9 cellular contexts compared by ENCODE assay signal in the genomic region with DNA sequence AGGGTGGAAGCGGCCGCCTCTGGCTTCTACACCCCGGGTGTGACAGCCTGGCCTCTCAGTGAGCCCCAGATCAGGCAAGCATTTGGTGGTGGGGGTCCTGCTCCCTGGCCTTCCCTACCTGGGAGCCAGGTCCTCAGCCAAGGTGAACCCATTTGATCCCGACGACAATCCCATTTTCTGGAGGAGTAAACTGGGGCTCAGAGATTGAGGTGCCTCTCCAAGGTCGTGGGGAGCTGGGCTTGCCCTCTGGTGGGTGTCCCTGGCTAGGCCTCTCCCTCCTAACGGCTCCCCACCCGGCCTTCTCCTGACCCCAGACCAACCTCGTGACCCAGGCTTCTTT. TPM values are rescaled to one million over a fixed set of nuclear protein-coding genes. Genes with fewer than 3 reads are reported as not detected.
DNase-seq lines count a peak whose midpoint lies in the region; ATAC-seq, FAIRE-seq and TF ChIP-seq lines count a peak whose summit lies in the region.
"Had no signal": no experiment of that assay in that cellular context is flagged by ENCODE, and none has a peak within 500 bp of the region (broad histone marks: within the 10 kb centered on the region; RNA-seq: fewer than 3 reads in every experiment).

No MANE protein-coding gene starts in this region.

- H3K4me1 Mint-ChIP-seq in CD4-positive, alpha-beta T cell (ENCODE audit: low read depth), result no peaks in the 10 kb centered on the region
- peaks cover 6% of the 10 kb centered on the region for H3K4me1 Mint-ChIP-seq in type B pancreatic cell (ENCODE audit: unreplicated experiment)

- peaks cover 4% of the 10 kb centered on the region for H3K27me3 ChIP-seq in CD4-positive, alpha-beta T cell (ENCODE audit: control insufficient read depth, insufficient read depth, low read length)
- H3K27me3 ChIP-seq in IMR-90 (ENCODE audit: control insufficient read depth, insufficient read depth, low read length) (peaks cover 37% of the 10 kb centered on the region), H1 (replicated peaks in 1 of 4; ENCODE audit: control insufficient read depth in 3 of 4, extremely low read depth in 1 of 4, insufficient read depth in 3 of 4, low read length in 3 of 4) (peaks cover 0 to 12% (median 6%) of the 10 kb centered on the region in 4 experiments; a peak in 4 of 7 replicates), ovary (no peaks in the 10 kb centered on the region)

- H3K27ac ChIP-seq in CD4-positive, alpha-beta T cell (ENCODE audit: low read depth, low read length), result no peak overlapping the region
- H3K27ac ChIP-seq in IMR-90 (ENCODE audit: insufficient read depth, low read length) (no peak overlapping the region), H1 (ENCODE audit: low read depth, low read length) (no peak overlapping the region), ovary (no peak overlapping the region)
- H3K27ac ChIP-seq: epithelial cell of prostate had no signal

- H3K4ac ChIP-seq in IMR-90 (ENCODE audit: low read depth, low read length), result no peak overlapping the region
- no peak overlapping the region for H3K4ac ChIP-seq in H1 (replicated peaks; ENCODE audit: insufficient read length, low read depth, low read length)

- H2AFZ ChIP-seq in IMR-90 (replicated peaks; ENCODE audit: low read length, poor library complexity), result peak overlapping the region; percentile 74
- no peak overlapping the region; the same call in 1 of the 2 replicates for H2AFZ ChIP-seq in H1 (ENCODE audit: low read length)

- no peak for FAIRE-seq in H1 (lab: Jason Lieb, UNC)

- TF ChIP-seq POLR2A in IMR-90 (IDR thresholded peaks at IDR 0.05; ENCODE audit: low read depth, low read length) (no peak), H1 (IDR thresholded peaks at IDR 0.05; ENCODE audit: control extremely low read depth in 1 of 2, low read depth in 2 of 2, low read length in 2 of 2) (no peak), ovary (IDR thresholded peaks at IDR 0.05) (no peak)

- peaks cover 15% of the 10 kb centered on the region for H3K27me3 Mint-ChIP-seq in CD4-positive, alpha-beta T cell
- peaks cover 3% of the 10 kb centered on the region for H3K27me3 Mint-ChIP-seq in type B pancreatic cell

- H2BK120ac ChIP-seq in IMR-90 (ENCODE audit: low read depth, low read length) (no peak overlapping the region), H1 (replicated peaks; ENCODE audit: low read depth, low read length) (no peak overlapping the region)

- H3K14ac ChIP-seq in IMR-90 (replicated peaks; ENCODE audit: low read depth, low read length) (no peak overlapping the region), H1 (ENCODE audit: insufficient read length) (no peak overlapping the region)

- H4K8ac ChIP-seq in IMR-90 (ENCODE audit: low read depth in 2 of 2, low read length in 2 of 2), result peak overlapping the region in 1 of 2 experiments; percentile 35; a peak in 1 of 4 replicates
- peak overlapping the region; percentile 94 for H4K8ac ChIP-seq in H1 (ENCODE audit: extremely low read depth, insufficient read depth, low read length)

- POLR2A ChIA-PET in CD4-positive, alpha-beta T cell (lab: Charles Lee), result no interaction called here
- POLR2A ChIA-PET in IMR-90 (lab: Charles Lee; ENCODE audit: unreplicated experiment) (no interaction called here), H1 (lab: Charles Lee; ENCODE audit: partially characterized antibody) (no interaction called here)

- H4K91ac ChIP-seq in IMR-90 (ENCODE audit: insufficient read depth, low read depth, low read length), result no peak overlapping the region
- H4K91ac ChIP-seq in H1 (replicated peaks; ENCODE audit: insufficient read length, low read length), result no peak overlapping the region

- no TSS peak for BruUV-seq in IMR-90 (replicated peaks; lab: Mats Ljungman, UMichigan)

- no peak overlapping the region for H3K18ac ChIP-seq in IMR-90 (ENCODE audit: low read depth, low read length)
- H3K18ac ChIP-seq in H1 (ENCODE audit: extremely low read depth, low read length), result peak overlapping the region; percentile 68; the same call in 1 of the 2 replicates

- H2AK9ac ChIP-seq in IMR-90 (replicated peaks; ENCODE audit: low read depth, low read length, poor library complexity), result peak overlapping the region; percentile 72

- H3K56ac ChIP-seq in IMR-90 (ENCODE audit: extremely low read depth, insufficient read depth, low read length), result no peak overlapping the region
- H3K56ac ChIP-seq in H1 (replicated peaks; ENCODE audit: insufficient read length, low read depth, low read length), result no peak overlapping the region

- WGBS in IMR-90 (ENCODE audit: extremely low coverage in 2 of 2, insufficient read length in 1 of 2), 2 experiments, result 41% methylated on average over 3 of the region's 9 CpGs; no CpG with 5 or more reads in 1 of the 2 experiments
- 88% methylated on average over 7 of the region's 9 CpGs; no CpG with 5 or more reads in 1 of the 2 experiments for WGBS in H1 (ENCODE audit: extremely low coverage in 1 of 2, insufficient coverage in 1 of 2, insufficient read length in 1 of 2, insufficient replicate concordance in 2 of 2, low coverage in 1 of 2, low lambda C conversion rate in 2 of 2, missing lambda C conversion rate in 1 of 2), 2 experiments
- whole genome bisulfite sequencing in ovary, 3 donors, result 52 to 74% (median 59%) methylated on average over 8 to 9 of the region's 9 CpGs

- H3K23ac ChIP-seq in IMR-90 (ENCODE audit: low read depth, low read length) (no peak overlapping the region), H1 (ENCODE audit: insufficient read length) (no peak overlapping the region)

- H3K4me3 Mint-ChIP-seq in CD4-positive, alpha-beta T cell, result no peak overlapping the region
- no peak overlapping the region for H3K4me3 Mint-ChIP-seq in type B pancreatic cell

- no peaks in the 10 kb centered on the region for H3K9me1 ChIP-seq in IMR-90 (ENCODE audit: insufficient read depth, low read length)

- H2AK5ac ChIP-seq in IMR-90 (ENCODE audit: low read depth, low read length), result no peak overlapping the region
- H2AK5ac ChIP-seq in H1 (ENCODE audit: low read depth, low read length), result no peak overlapping the region

- H3K79me1 ChIP-seq in IMR-90 (ENCODE audit: low read depth in 1 of 2, low read length in 2 of 2), result no peaks in the 10 kb centered on the region
- H3K79me1 ChIP-seq in H1 (ENCODE audit: low read depth, low read length), result no peaks in the 10 kb centered on the region

- H3K9ac ChIP-seq in IMR-90 (ENCODE audit: low read depth, low read length), result no peak overlapping the region
- H3K9ac ChIP-seq in H1 (replicated peaks in 1 of 4; ENCODE audit: extremely low read depth in 1 of 4, low read depth in 3 of 4, low read length in 3 of 4), result no peak overlapping the region

- ATAC-seq in CD4-positive, alpha-beta T cell (ENCODE audit: poor library complexity), result no peak
- no peak for ATAC-seq in IMR-90 (ENCODE audit: low read depth)
- ATAC-seq in HG02852 (IDR thresholded peaks at IDR 0.05; ENCODE audit: unreplicated experiment), result no peak
- no peak for ATAC-seq in HG03135 (IDR thresholded peaks at IDR 0.05; ENCODE audit: unreplicated experiment)

- in situ Hi-C loops in IMR-90 (cut with MboI; ENCODE audit: low sequenced_read_pairs), result no loop called here

- H4K5ac ChIP-seq in IMR-90 (ENCODE audit: low read depth, low read length) (no peak overlapping the region; the same call in 1 of the 2 replicates), H1 (ENCODE audit: insufficient read length, low read depth, low read length) (no peak overlapping the region)

- H2BK15ac ChIP-seq in IMR-90 (ENCODE audit: low read depth, low read length) (no peak overlapping the region), H1 (ENCODE audit: low read length) (no peak overlapping the region)

- no peaks in the 10 kb centered on the region for H3K36me3 ChIP-seq in IMR-90 (ENCODE audit: control insufficient read depth, insufficient read depth, low read length)
- no peaks in the 10 kb centered on the region for H3K36me3 ChIP-seq in H1 (ENCODE audit: control insufficient read depth in 2 of 4, insufficient read depth in 4 of 4, low read length in 3 of 4)
- no peaks in the 10 kb centered on the region for H3K36me3 ChIP-seq in ovary

- H2BK5ac ChIP-seq in IMR-90 (ENCODE audit: low read depth, low read length, poor library complexity, severe bottlenecking) (no peak overlapping the region), H1 (ENCODE audit: low read depth, low read length) (no peak overlapping the region; the same call in 1 of the 2 replicates)

- intact Hi-C loops in CD4-positive, alpha-beta T cell (cut with DNase I, micrococcal nuclease), result loop anchor here (1.0 to 2.0 kb wide), 3 partner anchors 17 to 399 kb away; no protein-coding TSS in a partner anchor
- intact Hi-C loops in IMR-90 (cut with micrococcal nuclease), result no loop called here
- intact Hi-C loops in ovary (cut with DNase I), result no loop called here

- H2BK12ac ChIP-seq in H1 (ENCODE audit: low read depth, low read length), result no peak overlapping the region

- peak overlapping the region; percentile 56; the same call in 1 of the 2 replicates for H3K4me2 ChIP-seq in IMR-90 (ENCODE audit: low read depth, low read length)
- peak overlapping the region; percentile 69 to 82 for H3K4me2 ChIP-seq in H1 (ENCODE audit: insufficient read depth in 1 of 2, low read depth in 2 of 2, low read length in 2 of 2)

- TF ChIP-seq RAD21 in IMR-90 (IDR thresholded peaks at IDR 0.05; ENCODE audit: low read length) (no peak), H1 (IDR thresholded peaks at IDR 0.05 in 1 of 2, conservative IDR thresholded peaks at IDR 0.05 in 1 of 2; ENCODE audit: low read depth in 2 of 2, low read length in 2 of 2) (no peak)

- peak; percentile 29 for TF ChIP-seq CTCF in CD4-positive, alpha-beta T cell (IDR thresholded peaks at IDR 0.05)
- no peak for TF ChIP-seq CTCF in IMR-90 (conservative IDR thresholded peaks at IDR 0.05; ENCODE audit: low read depth, low read length)
- TF ChIP-seq CTCF in H1 (IDR thresholded peaks at IDR 0.05; ENCODE audit: control extremely low read depth in 1 of 3, insufficient read depth in 1 of 3, low read depth in 1 of 3, low read length in 3 of 3), result no peak
- TF ChIP-seq CTCF in ovary (IDR thresholded peaks at IDR 0.05), result no peak
- no peak for TF ChIP-seq CTCF in type B pancreatic cell (conservative IDR thresholded peaks at IDR 0.05)

- H3K79me2 ChIP-seq in H1 (ENCODE audit: control insufficient read depth in 1 of 2, insufficient read depth in 2 of 2, low read length in 2 of 2), result no peaks in the 10 kb centered on the region

- dilution Hi-C loops in IMR-90 (cut with HindIII; ENCODE audit: low sequenced_read_pairs, unreplicated experiment), result no loop called here

- peaks cover 4% of the 10 kb centered on the region; the same call in 1 of the 2 replicates for H3K23me2 ChIP-seq in H1 (ENCODE audit: low read depth, low read length)

- H3K4me1 ChIP-seq in IMR-90 (ENCODE audit: control insufficient read depth, insufficient read depth, low read length) (peaks cover 11% of the 10 kb centered on the region), H1 (replicated peaks in 1 of 4; ENCODE audit: control insufficient read depth in 3 of 4, insufficient read depth in 4 of 4, low read length in 3 of 4) (peaks cover 2 to 17% (median 5%) of the 10 kb centered on the region in 4 experiments; a peak in 6 of 7 replicates), ovary (ENCODE audit: insufficient read depth) (peaks cover 10% of the 10 kb centered on the region)

- no peaks in the 10 kb centered on the region for H3K9me3 ChIP-seq in CD4-positive, alpha-beta T cell (ENCODE audit: control insufficient read depth, low read length)
- H3K9me3 ChIP-seq in IMR-90 (ENCODE audit: control insufficient read depth, insufficient read depth, low read length) (no peaks in the 10 kb centered on the region; the same call in 1 of the 2 replicates), H1 (ENCODE audit: insufficient read depth in 2 of 2, low read depth in 1 of 2, low read length in 1 of 2) (no peaks in the 10 kb centered on the region), ovary (no peaks in the 10 kb centered on the region)

- H3K36me3 Mint-ChIP-seq in CD4-positive, alpha-beta T cell (ENCODE audit: low read depth), result no peaks in the 10 kb centered on the region
- no peaks in the 10 kb centered on the region for H3K36me3 Mint-ChIP-seq in type B pancreatic cell

- no peak for DNase-seq in CD4-positive, alpha-beta T cell
- DNase-seq in IMR-90 (no peak), H1 (ENCODE audit: low read depth in 1 of 2, low spot score in 2 of 2) (no peak), ovary (no peak), inferior parietal cortex (ENCODE audit: extremely low spot score) (no peak), type B pancreatic cell (ENCODE audit: extremely low spot score, unreplicated experiment) (no peak)

- H3K27ac Mint-ChIP-seq in CD4-positive, alpha-beta T cell, result no peak overlapping the region
- H3K27ac Mint-ChIP-seq in type B pancreatic cell, result no peak overlapping the region

- no peaks in the 10 kb centered on the region for H3K9me3 Mint-ChIP-seq in CD4-positive, alpha-beta T cell
- H3K9me3 Mint-ChIP-seq in type B pancreatic cell, result no peaks in the 10 kb centered on the region

- no peak for TF ChIP-seq EP300 in H1 (IDR thresholded peaks at IDR 0.05; ENCODE audit: borderline replicate concordance in 1 of 2, low read depth in 2 of 2, low read length in 2 of 2)
- no peak for TF ChIP-seq EP300 in ovary (IDR thresholded peaks at IDR 0.05)

- CTCF ChIA-PET in CD4-positive, alpha-beta T cell (lab: Charles Lee), result interaction anchor here (2.6 kb wide), 1 partner anchor 13 kb away, joined by 8 read pairs; no protein-coding TSS in a partner anchor
- CTCF ChIA-PET in IMR-90 (lab: Yijun Ruan, JAX) (no interaction called here), H1 (lab: Charles Lee; ENCODE audit: partially characterized antibody) (interaction anchor here (0.5 to 3.2 kb wide), 8 partner anchors 8 to 544 kb away, joined by 3 to 16 read pairs (median 4); no protein-coding TSS in a partner anchor)

- H2BK20ac ChIP-seq in IMR-90 (ENCODE audit: low read depth, low read length) (no peak overlapping the region), H1 (ENCODE audit: low read length) (no peak overlapping the region)

- H4K20me1 ChIP-seq in IMR-90 (ENCODE audit: insufficient read depth, low read length) (no peaks in the 10 kb centered on the region; the same call in 1 of the 2 replicates), H1 (replicated peaks in 1 of 2; ENCODE audit: control insufficient read depth in 1 of 2, insufficient read depth in 2 of 2, low read length in 2 of 2) (peaks cover 0 to 1% of the 10 kb centered on the region in 2 experiments)

- H3K4me3 ChIP-seq in IMR-90 (ENCODE audit: insufficient read depth, low read depth, low read length) (peak overlapping the region; percentile 30; the same call in 1 of the 2 replicates), H1 (ENCODE audit: extremely low read depth in 1 of 4, insufficient read depth in 2 of 4, low read depth in 3 of 4, low read length in 4 of 4) (peak overlapping the region in 2 of 4 experiments; percentile 18 to 59; a peak in 5 of 8 replicates), ovary (peak overlapping the region; percentile 39)

RNA-seq across cellular contexts. Expression of a gene that starts 2.7 kb away (rescaled TPM):
- total RNA-seq in CD4-positive, alpha-beta T cell, result not detected
- total RNA-seq in IMR-90 (2012; rRNA removed), result not detected in 2 replicates
- not detected in 2 replicates for polyA plus RNA-seq in IMR-90 (2012; rRNA removed)
- polyA plus RNA-seq in IMR-90 (2012; cell fraction: cytosol; rRNA removed), result 0.14 TPM in 1 of 2 replicates, not detected in the other
- polyA plus RNA-seq in IMR-90 (2012; cell fraction: nucleus; rRNA removed; ENCODE audit: low replicate concordance), result 0.72 and 0.85 TPM in 2 replicates
- total RNA-seq in H1 (2021; fragmentation: NEBNext Ultra II Directional; extraction: Animal tissue kit (Norgen Biotek cat#: 25700)), result 0.45 TPM in 1 of 2 replicates, not detected in the other
- polyA plus RNA-seq in H1 (2011; rRNA removed), result 0.24 and 0.57 TPM in 2 replicates
- 0.72 TPM for polyA plus RNA-seq in H1 (2011; cell fraction: cytosol; rRNA removed)
- 1.8 TPM for polyA plus RNA-seq in H1 (2011; cell fraction: nucleus; rRNA removed)
- polyA plus RNA-seq in H1 (2012, experiment 1 of 2), result 0.53 to 0.60 TPM in 2 of 4 replicates, not detected in the others
- polyA plus RNA-seq in H1 (2012, experiment 2 of 2), result 0.47 TPM
- 0.20 TPM for polyA plus RNA-seq in H1 (2013, experiment 1 of 2)
- polyA plus RNA-seq in H1 (2013, experiment 2 of 2), result 0.13 TPM
- 0.13 TPM in 1 of 2 replicates, not detected in the other for polyA minus RNA-seq in H1 (2011; rRNA and poly(A)+ RNA removed)
- polyA minus RNA-seq in H1 (2011; cell fraction: cytosol; rRNA and poly(A)+ RNA removed), result not detected
- 0.60 TPM for polyA minus RNA-seq in H1 (2011; cell fraction: nucleus; rRNA and poly(A)+ RNA removed)
- total RNA-seq in ovary, result 1 to 10 TPM in 3 of 7 donors, under 1 TPM in 2, not detected in 2; 0.33 to 1.2 (median 1.1) TPM
- under 1 TPM in 1 of 2 donors, not detected in 1; 0.62 TPM for polyA plus RNA-seq in ovary
- 4.0 and 4.1 TPM in 2 replicates for total RNA-seq in type B pancreatic cell (ENCODE audit: low replicate concordance)

RNA-seq across cellular contexts. Expression of a gene that starts 7.8 kb away (rescaled TPM):
- not detected for total RNA-seq in CD4-positive, alpha-beta T cell
- total RNA-seq in IMR-90 (2012; rRNA removed) (not detected in 2 replicates), ovary (under 1 TPM in 1 of 7 donors, not detected in 6; 0.47 TPM), type B pancreatic cell (ENCODE audit: low replicate concordance) (not detected in 2 replicates)
- polyA plus RNA-seq in IMR-90 (2012; rRNA removed) (not detected in 2 replicates), H1 (2011; rRNA removed) (0.16 TPM in 1 of 2 replicates, not detected in the other), ovary (not detected)
- 0.18 TPM in 1 of 2 replicates, not detected in the other for polyA plus RNA-seq in IMR-90 (2012; cell fraction: cytosol; rRNA removed)
- polyA plus RNA-seq in IMR-90 (2012; cell fraction: nucleus; rRNA removed; ENCODE audit: low replicate concordance), result not detected in 2 replicates
- not detected in 2 replicates for total RNA-seq in H1 (2021; fragmentation: NEBNext Ultra II Directional; extraction: Animal tissue kit (Norgen Biotek cat#: 25700))
- polyA plus RNA-seq in H1 (2011; cell fraction: cytosol; rRNA removed), result not detected
- not detected for polyA plus RNA-seq in H1 (2011; cell fraction: nucleus; rRNA removed)
- not detected in 4 replicates for polyA plus RNA-seq in H1 (2012, experiment 1 of 2)
- polyA plus RNA-seq in H1 (2012, experiment 2 of 2), result not detected
- polyA plus RNA-seq in H1 (2013, experiment 1 of 2), result not detected
- polyA plus RNA-seq in H1 (2013, experiment 2 of 2), result not detected
- not detected in 2 replicates for polyA minus RNA-seq in H1 (2011; rRNA and poly(A)+ RNA removed)
- polyA minus RNA-seq in H1 (2011; cell fraction: cytosol; rRNA and poly(A)+ RNA removed), result not detected
- polyA minus RNA-seq in H1 (2011; cell fraction: nucleus; rRNA and poly(A)+ RNA removed), result not detected

RNA-seq across cellular contexts. Expression of a gene that starts 31.4 kb away (rescaled TPM):
- total RNA-seq in CD4-positive, alpha-beta T cell, result 1 to 10 TPM; 4.4 to 6.1 TPM
- total RNA-seq in IMR-90 (2012; rRNA removed) (5.0 and 6.3 TPM in 2 replicates), ovary (100 to 1,000 TPM in 1 of 7 donors, 10 to 100 TPM in 4, 1 to 10 TPM in 2; 7.1 to 258 (median 28.1) TPM), type B pancreatic cell (ENCODE audit: low replicate concordance) (21.5 and 28.5 TPM in 2 replicates)
- polyA plus RNA-seq in IMR-90 (2012; rRNA removed) (9.6 and 9.9 TPM in 2 replicates), H1 (2011; rRNA removed) (34.5 and 37.6 TPM in 2 replicates), ovary (10 to 100 TPM; 18.7 to 27.4 TPM)
- 10.7 and 12.7 TPM in 2 replicates for polyA plus RNA-seq in IMR-90 (2012; cell fraction: cytosol; rRNA removed)
- 43.9 and 49.0 TPM in 2 replicates for polyA plus RNA-seq in IMR-90 (2012; cell fraction: nucleus; rRNA removed; ENCODE audit: low replicate concordance)
- total RNA-seq in H1 (2021; fragmentation: NEBNext Ultra II Directional; extraction: Animal tissue kit (Norgen Biotek cat#: 25700)), result 28.3 and 33.3 TPM in 2 replicates
- 24.9 TPM for polyA plus RNA-seq in H1 (2011; cell fraction: cytosol; rRNA removed)
- 145 TPM for polyA plus RNA-seq in H1 (2011; cell fraction: nucleus; rRNA removed)
- 23.2 to 37.9 TPM (median 33.7 TPM) in 4 replicates for polyA plus RNA-seq in H1 (2012, experiment 1 of 2)
- 38.1 TPM for polyA plus RNA-seq in H1 (2012, experiment 2 of 2)
- 22.4 TPM for polyA plus RNA-seq in H1 (2013, experiment 1 of 2)
- polyA plus RNA-seq in H1 (2013, experiment 2 of 2), result 21.9 TPM
- polyA minus RNA-seq in H1 (2011; rRNA and poly(A)+ RNA removed), result 14.2 and 16.0 TPM in 2 replicates
- 19.6 TPM for polyA minus RNA-seq in H1 (2011; cell fraction: cytosol; rRNA and poly(A)+ RNA removed)
- 16.3 TPM for polyA minus RNA-seq in H1 (2011; cell fraction: nucleus; rRNA and poly(A)+ RNA removed)

RNA-seq across cellular contexts. Expression of a gene that starts 34.5 kb away (rescaled TPM):
- 1 to 10 TPM; 6.6 to 7.6 TPM for total RNA-seq in CD4-positive, alpha-beta T cell
- total RNA-seq in IMR-90 (2012; rRNA removed), result 48.0 and 49.1 TPM in 2 replicates
- polyA plus RNA-seq in IMR-90 (2012; rRNA removed), result 73.6 and 81.4 TPM in 2 replicates
- polyA plus RNA-seq in IMR-90 (2012; cell fraction: cytosol; rRNA removed), result 45.7 and 64.7 TPM in 2 replicates
- polyA plus RNA-seq in IMR-90 (2012; cell fraction: nucleus; rRNA removed; ENCODE audit: low replicate concordance), result 168 and 207 TPM in 2 replicates
- total RNA-seq in H1 (2021; fragmentation: NEBNext Ultra II Directional; extraction: Animal tissue kit (Norgen Biotek cat#: 25700)), result 87.9 and 88.2 TPM in 2 replicates
- 51.2 and 73.5 TPM in 2 replicates for polyA plus RNA-seq in H1 (2011; rRNA removed)
- 53.3 TPM for polyA plus RNA-seq in H1 (2011; cell fraction: cytosol; rRNA removed)
- polyA plus RNA-seq in H1 (2011; cell fraction: nucleus; rRNA removed), result 165 TPM
- 57.2 to 83.7 TPM (median 72.2 TPM) in 4 replicates for polyA plus RNA-seq in H1 (2012, experiment 1 of 2)
- polyA plus RNA-seq in H1 (2012, experiment 2 of 2), result 20.5 TPM
- 52.1 TPM for polyA plus RNA-seq in H1 (2013, experiment 1 of 2)
- polyA plus RNA-seq in H1 (2013, experiment 2 of 2), result 50.3 TPM
- polyA minus RNA-seq in H1 (2011; rRNA and poly(A)+ RNA removed), result 134 and 152 TPM in 2 replicates
- polyA minus RNA-seq in H1 (2011; cell fraction: cytosol; rRNA and poly(A)+ RNA removed), result 62.3 TPM
- 82.9 TPM for polyA minus RNA-seq in H1 (2011; cell fraction: nucleus; rRNA and poly(A)+ RNA removed)
- 100 to 1,000 TPM in 2 of 7 donors, 10 to 100 TPM in 5; 55.7 to 103 (median 82.5) TPM for total RNA-seq in ovary
- polyA plus RNA-seq in ovary, result 10 to 100 TPM; 50.0 to 54.1 TPM
- 83.6 and 88.6 TPM in 2 replicates for total RNA-seq in type B pancreatic cell (ENCODE audit: low replicate concordance)

Comparison
In these comparisons a context has a peak if more than half of its experiments do, and no peak if none do; other contexts are left out.
1. intact Hi-C loops: an anchor here in CD4-positive, alpha-beta T cell (1.0 to 2.0 kb wide); none called in IMR-90 and ovary.